ENCODE assay signal across 8 cellular contexts in the genomic region with DNA sequence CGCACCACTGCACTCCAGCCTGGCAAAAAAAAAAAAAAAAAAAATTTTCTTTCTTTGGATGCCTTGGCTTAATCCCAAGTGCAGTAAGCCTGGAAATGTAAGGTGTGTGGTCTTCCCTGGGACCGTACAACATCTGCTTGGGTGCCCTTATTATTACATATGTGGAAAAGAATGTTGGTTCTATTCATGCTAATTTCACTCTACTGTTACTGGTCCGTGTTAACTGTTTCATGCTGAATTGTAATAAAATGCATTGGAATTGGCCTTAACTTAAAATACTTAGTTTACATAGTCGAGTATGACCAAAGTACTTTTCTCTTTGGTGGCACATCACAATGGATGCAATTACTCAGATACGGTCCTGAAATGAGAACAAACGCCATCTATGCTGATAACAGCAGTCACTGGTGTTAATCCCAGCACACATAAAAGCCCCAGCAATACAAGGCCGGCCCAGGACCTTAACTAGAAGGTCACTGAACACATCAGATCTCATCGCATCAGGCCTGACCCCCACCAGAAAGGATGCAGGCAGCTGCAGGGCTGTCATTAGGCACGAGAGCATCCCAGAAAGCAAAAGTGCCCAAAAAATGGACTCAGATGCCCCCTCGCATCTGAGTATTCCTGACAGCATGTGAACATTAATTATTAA. TPM values are rescaled to one million over a fixed set of nuclear protein-coding genes. Genes with fewer than 3 reads are reported as not detected.
DNase-seq lines count a peak whose midpoint lies in the region; ATAC-seq and TF ChIP-seq lines count a peak whose summit lies in the region.

No MANE protein-coding gene starts in this region.

- H3K4me1 ChIP-seq in adrenal gland (replicated peaks in 1 of 2) (peaks cover 9 to 40% of the 10 kb centered on the region in 2 donors), stomach smooth muscle (ENCODE audit: control insufficient read depth, insufficient read depth, low read length) (peaks cover 13% of the 10 kb centered on the region)

- H3K4me3 ChIP-seq in adrenal gland (peak overlapping the region in 3 of 4 donors; percentile 10 to 84 (median 66)), stomach smooth muscle (ENCODE audit: low read length in 2 of 2) (peak overlapping the region; percentile 83), WERI-Rb-1 (ENCODE audit: low read depth, low read length) (no peak overlapping the region)

- H3K27me3 ChIP-seq in adrenal gland (no peaks in the 10 kb centered on the region), stomach smooth muscle (ENCODE audit: control insufficient read depth in 1 of 2, insufficient read depth in 2 of 2, low read length in 2 of 2) (no peaks in the 10 kb centered on the region), WERI-Rb-1 (ENCODE audit: insufficient read depth, low read depth, severe bottlenecking) (no peaks in the 10 kb centered on the region)

- H3K9me3 ChIP-seq in adrenal gland (replicated peaks in 1 of 3) (no peaks in the 10 kb centered on the region), stomach smooth muscle (ENCODE audit: control insufficient read depth in 2 of 2, low read length in 2 of 2) (no peaks in the 10 kb centered on the region), WERI-Rb-1 (ENCODE audit: severe bottlenecking) (peaks cover 3% of the 10 kb centered on the region)

- 16 to 29% (median 18%) methylated on average over 10 of the region's 10 CpGs for WGBS in adrenal gland, 4 donors

- intact Hi-C loops in adrenal gland (cut with DNase I): no loop called here

- H3K9ac ChIP-seq in stomach smooth muscle (ENCODE audit: low read length in 2 of 2): peak overlapping the region; percentile 72 to 94

- TF ChIP-seq CTCF in adrenal gland (IDR thresholded peaks at IDR 0.05): no peak
- TF ChIP-seq CTCF in WERI-Rb-1 (IDR thresholded peaks at IDR 0.05; ENCODE audit: low read depth, low read length): no peak

- TF ChIP-seq POLR2A in adrenal gland (IDR thresholded peaks at IDR 0.05): no peak

- peak overlapping the region; percentile 90 to 99 (median 96) for H3K27ac ChIP-seq in adrenal gland
- peak overlapping the region; percentile 95 for H3K27ac ChIP-seq in stomach smooth muscle (ENCODE audit: low read length)
- H3K27ac ChIP-seq in WERI-Rb-1: no peak overlapping the region

- ATAC-seq in GM19395 (IDR thresholded peaks at IDR 0.05; ENCODE audit: unreplicated experiment) (no peak), GM18907 (IDR thresholded peaks at IDR 0.05; ENCODE audit: unreplicated experiment) (no peak)

- DNase-seq in NCI-H2171 treated with DMSO at 0.1 percent for 48 hours (lab: John Stamatoyannopoulos, UW) (peak; percentile 7), NCI-H2171 (lab: John Stamatoyannopoulos, UW) (no peak), adrenal gland (peak in 5 of 7 donors; percentile 25 to 62 (median 36)), kidney glomerular epithelial cell (lab: John Stamatoyannopoulos, UW) (peak; percentile 40), WERI-Rb-1 (no peak)

- H3K36me3 ChIP-seq in adrenal gland (replicated peaks in 1 of 2) (no peaks in the 10 kb centered on the region), stomach smooth muscle (ENCODE audit: control insufficient read depth in 2 of 2, insufficient read depth in 2 of 2, low read length in 2 of 2) (no peaks in the 10 kb centered on the region), WERI-Rb-1 (no peaks in the 10 kb centered on the region)

RNA-seq across cellular contexts. Expression of gene SERPINB6, which starts 1.2 kb away (rescaled TPM):
- total RNA-seq in adrenal gland: 100 to 1,000 TPM; 161 to 258 (median 209) TPM
- polyA plus RNA-seq in adrenal gland: 100 to 1,000 TPM; 161 to 332 (median 229) TPM

RNA-seq across cellular contexts. Expression of gene NQO2, which starts 29.5 kb away (rescaled TPM):
- total RNA-seq in adrenal gland: 100 to 1,000 TPM; 133 to 200 (median 146) TPM
- 100 to 1,000 TPM; 100 to 177 (median 158) TPM for polyA plus RNA-seq in adrenal gland

Comparison
In these comparisons a context has a peak if more than half of its experiments do, and no peak if none do; other contexts are left out.
1. DNase-seq: peak in NCI-H2171 treated with DMSO at 0.1 percent for 48 hours (single experiment), adrenal gland (5 of 7) and kidney glomerular epithelial cell (single experiment); none in NCI-H2171 (single experiment) and WERI-Rb-1 (single experiment).